Comparison of ENCODE assay signal across 9 cellular contexts in the genomic region with DNA sequence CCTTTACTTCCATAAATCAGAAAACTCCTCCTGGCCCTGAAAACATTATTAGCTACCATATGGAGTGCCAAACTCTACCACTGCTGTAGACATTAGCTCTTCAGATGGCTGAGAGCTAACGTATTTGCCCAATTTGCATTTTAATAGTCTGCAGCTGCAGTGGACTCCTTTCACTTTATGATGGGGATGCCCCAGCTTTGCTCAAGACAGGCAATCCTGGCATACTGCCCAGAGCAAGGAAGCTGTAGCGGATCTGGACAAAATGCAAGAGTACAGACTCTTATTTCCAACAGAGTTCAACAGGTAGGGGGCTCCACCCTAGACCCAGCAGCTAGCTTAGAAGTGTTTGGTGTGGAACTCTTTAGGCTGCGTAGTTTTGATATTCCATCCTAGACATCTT.
DNase-seq lines count a peak whose midpoint lies in the region; ATAC-seq, FAIRE-seq and TF ChIP-seq lines count a peak whose summit lies in the region.
"Had no signal": no experiment of that assay in that cellular context is flagged by ENCODE, and none has a peak within 500 bp of the region (broad histone marks: within the 10 kb centered on the region; RNA-seq: fewer than 3 reads in every experiment).

No MANE protein-coding gene starts in this region.

- intact Hi-C loops in colonic mucosa (cut with DNase I), result no loop called here
- intact Hi-C loops in posterior vena cava (cut with DNase I), result no loop called here

- no peak for TF ChIP-seq CTCF in colonic mucosa (IDR thresholded peaks at IDR 0.05)

- no peak overlapping the region for H4K12ac ChIP-seq in trophoblast cell (ENCODE audit: low read depth, low read length)

- ATAC-seq in HG02571 (IDR thresholded peaks at IDR 0.05; ENCODE audit: unreplicated experiment), result peak; percentile 90
- ATAC-seq: Panc1 had no signal

- no peaks in the 10 kb centered on the region for H3K36me3 ChIP-seq in colonic mucosa
- no peaks in the 10 kb centered on the region for H3K36me3 ChIP-seq in trophoblast cell (ENCODE audit: control insufficient read depth in 1 of 2, insufficient read depth in 2 of 2, low read length in 2 of 2)

- no peaks in the 10 kb centered on the region for H3K79me2 ChIP-seq in trophoblast cell (ENCODE audit: control insufficient read depth, insufficient read depth, low read length, poor library complexity)

- H3K4me2 ChIP-seq in trophoblast cell (ENCODE audit: low read length), result no peak overlapping the region

- DNase-seq in GM18507 (ENCODE audit: extremely low spot score, insufficient read length, low read depth) (no peak), NCI-H1417 treated with DMSO at 0.1 percent for 48 hours (lab: John Stamatoyannopoulos, UW) (peak; percentile 56), colonic mucosa (peak; percentile 81), posterior vena cava (ENCODE audit: low spot score) (no peak), NCI-H1694 treated with DMSO at 0.1 percent for 48 hours (lab: John Stamatoyannopoulos, UW) (no peak), cortex of kidney (lab: John Stamatoyannopoulos, UW) (no peak), trophoblast cell (no peak)

- H3K4me1 ChIP-seq in colonic mucosa (no peaks in the 10 kb centered on the region), trophoblast cell (ENCODE audit: control insufficient read depth in 1 of 2, insufficient read depth in 2 of 2, low read length in 2 of 2) (no peaks in the 10 kb centered on the region)

- no peak overlapping the region for H4K91ac ChIP-seq in trophoblast cell (ENCODE audit: low read depth, low read length)

- no peak overlapping the region for H2BK120ac ChIP-seq in trophoblast cell (ENCODE audit: insufficient read depth, low read length, poor library complexity)

- no peak overlapping the region for H4K8ac ChIP-seq in trophoblast cell (ENCODE audit: low read depth, low read length)

- H3K9ac ChIP-seq in colonic mucosa (ENCODE audit: low read depth in 2 of 2, low read length in 2 of 2) (no peak overlapping the region), trophoblast cell (ENCODE audit: low read length) (no peak overlapping the region)

- WGBS in trophoblast cell (ENCODE audit: extremely low coverage, insufficient coverage, insufficient read length), result no CpG with 5 or more reads among the region's 3 CpGs

- peak; percentile 89 for FAIRE-seq in GM18507 (lab: Jason Lieb, UNC)

- H3K27me3 ChIP-seq in colonic mucosa (no peaks in the 10 kb centered on the region), trophoblast cell (ENCODE audit: insufficient read depth, low read length) (no peaks in the 10 kb centered on the region)

- H2AK5ac ChIP-seq in trophoblast cell (ENCODE audit: low read length), result no peak overlapping the region

- no peak overlapping the region for H3K23ac ChIP-seq in trophoblast cell (ENCODE audit: low read length)

- no peak overlapping the region for H2BK5ac ChIP-seq in trophoblast cell (ENCODE audit: low read depth, low read length, poor library complexity)

- no peak overlapping the region for H3K14ac ChIP-seq in trophoblast cell (ENCODE audit: low read length)

- no peak overlapping the region for H2BK12ac ChIP-seq in trophoblast cell (ENCODE audit: low read length)

- H3K27ac ChIP-seq in colonic mucosa (no peak overlapping the region), trophoblast cell (ENCODE audit: low read depth, low read length) (no peak overlapping the region)

- H3K79me1 ChIP-seq in trophoblast cell (ENCODE audit: low read length), result no peaks in the 10 kb centered on the region

- H3K18ac ChIP-seq in trophoblast cell (ENCODE audit: low read length), result no peak overlapping the region

- no peak overlapping the region for H3K4ac ChIP-seq in trophoblast cell (ENCODE audit: low read depth, low read length)

- no peak overlapping the region for H2AFZ ChIP-seq in trophoblast cell (ENCODE audit: insufficient read depth, low read length, poor library complexity)

- H3K4me3 ChIP-seq in colonic mucosa (no peak overlapping the region), trophoblast cell (ENCODE audit: low read depth, low read length) (no peak overlapping the region)

- H3K9me3 ChIP-seq in colonic mucosa, result no peaks in the 10 kb centered on the region
- H3K9me3 ChIP-seq in trophoblast cell (ENCODE audit: insufficient read depth, low read depth, low read length), result no peaks in the 10 kb centered on the region

Comparison
In these comparisons a context has a peak if more than half of its experiments do, and no peak if none do; other contexts are left out.
1. DNase-seq: peak in NCI-H1417 treated with DMSO at 0.1 percent for 48 hours (single experiment) and colonic mucosa (single experiment); none in GM18507 (single experiment), posterior vena cava (single experiment), NCI-H1694 treated with DMSO at 0.1 percent for 48 hours (single experiment), cortex of kidney (single experiment) and trophoblast cell (0 of 2).